In genomic region chr2:23564618-23564967, GRCh38 we compare ENCODE assay signal across 11 cellular contexts.
DNase-seq lines count a peak whose midpoint lies in the region; ATAC-seq and TF ChIP-seq lines count a peak whose summit lies in the region.
"Had no signal": no experiment of that assay in that cellular context is flagged by ENCODE, and none has a peak within 500 bp of the region (broad histone marks: within the 10 kb centered on the region; RNA-seq: fewer than 3 reads in every experiment).

No MANE protein-coding gene starts in this region.

- 67% methylated on average over 7 of the region's 7 CpGs for WGBS in smooth muscle cell (ENCODE audit: low lambda C conversion rate)

- H3K36me3 ChIP-seq in breast epithelium: no peaks in the 10 kb centered on the region
- H3K36me3 ChIP-seq in skeletal muscle tissue (ENCODE audit: control insufficient read depth in 3 of 3, insufficient read depth in 3 of 3, low read length in 3 of 3): peaks cover 0 to 8% (median 0%) of the 10 kb centered on the region in 3 donors
- H3K36me3 ChIP-seq in smooth muscle cell (ENCODE audit: low read depth): no peaks in the 10 kb centered on the region
- no peaks in the 10 kb centered on the region for H3K36me3 ChIP-seq in left lung
- H3K36me3 ChIP-seq: thyroid gland had no signal

- H3K4me2 ChIP-seq in smooth muscle cell: no peak overlapping the region

- H3K79me2 ChIP-seq in smooth muscle cell (ENCODE audit: low read depth): no peaks in the 10 kb centered on the region

- H3K4me3 ChIP-seq in breast epithelium: no peak overlapping the region
- H3K4me3 ChIP-seq in skeletal muscle tissue (ENCODE audit: low read length in 3 of 3): peak overlapping the region in 1 of 3 donors; percentile 13
- H3K4me3 ChIP-seq in smooth muscle cell: no peak overlapping the region
- H3K4me3 ChIP-seq in left lung: no peak overlapping the region
- H3K4me3 ChIP-seq: thyroid gland had no signal

- TF ChIP-seq CTCF in breast epithelium (IDR thresholded peaks at IDR 0.05): no peak
- TF ChIP-seq CTCF in smooth muscle cell (IDR thresholded peaks at IDR 0.05; ENCODE audit: borderline replicate concordance, insufficient read depth, poor library complexity, severe bottlenecking): no peak
- no peak for TF ChIP-seq CTCF in left lung (IDR thresholded peaks at IDR 0.05)

- no peak for ATAC-seq in left lung

- no peaks in the 10 kb centered on the region for H3K27me3 ChIP-seq in breast epithelium
- no peaks in the 10 kb centered on the region for H3K27me3 ChIP-seq in layer of hippocampus (ENCODE audit: control insufficient read depth, insufficient read depth, low read length)
- no peaks in the 10 kb centered on the region for H3K27me3 ChIP-seq in skeletal muscle tissue (ENCODE audit: control insufficient read depth in 3 of 3, insufficient read depth in 3 of 3, low read length in 3 of 3)
- no peaks in the 10 kb centered on the region for H3K27me3 ChIP-seq in smooth muscle cell (ENCODE audit: low read depth)
- H3K27me3 ChIP-seq in left lung: no peaks in the 10 kb centered on the region
- H3K27me3 ChIP-seq: thyroid gland had no signal

- DNase-seq in GM04503 (ENCODE audit: low read depth): peak; percentile 39
- peak in 1 of 2 donors; percentile 83 for DNase-seq in breast epithelium (ENCODE audit: low spot score in 2 of 2)
- DNase-seq in DMS153 treated with DMSO at 0.1 percent for 48 hours (lab: John Stamatoyannopoulos, UW; ENCODE audit: unreplicated experiment): no peak
- DNase-seq in smooth muscle cell (lab: John Stamatoyannopoulos, UW; ENCODE audit: unreplicated experiment): no peak
- DNase-seq in HT-29 (ENCODE audit: low spot score): no peak
- no peak for DNase-seq in left lung
- DNase-seq: OCI-M1, T-helper 9 cell, thyroid gland had no signal

- peaks cover 37% of the 10 kb centered on the region for H4K20me1 ChIP-seq in smooth muscle cell (ENCODE audit: low read depth)

- TF ChIP-seq POLR2A in breast epithelium (IDR thresholded peaks at IDR 0.05): no peak

- intact Hi-C loops in breast epithelium (cut with DNase I; ENCODE audit: low total_unique reads): no loop called here
- intact Hi-C loops in left lung (cut with DNase I): no loop called here

- H3K27ac ChIP-seq in breast epithelium: peak overlapping the region; percentile 90 to 92
- H3K27ac ChIP-seq in layer of hippocampus (ENCODE audit: low read depth, low read length): peak overlapping the region; percentile 39
- H3K27ac ChIP-seq in skeletal muscle tissue (ENCODE audit: low read depth, low read length): peak overlapping the region; percentile 87
- H3K27ac ChIP-seq in smooth muscle cell (ENCODE audit: low read depth): no peak overlapping the region
- H3K27ac ChIP-seq in left lung: no peak overlapping the region

- H3K9me3 ChIP-seq in breast epithelium (no peaks in the 10 kb centered on the region), skeletal muscle tissue (ENCODE audit: control insufficient read depth in 3 of 3, low read length in 3 of 3) (no peaks in the 10 kb centered on the region), smooth muscle cell (replicated peaks; ENCODE audit: low read depth) (no peaks in the 10 kb centered on the region), left lung (no peaks in the 10 kb centered on the region)
- H3K9me3 ChIP-seq: thyroid gland had no signal

- no peak overlapping the region for H2AFZ ChIP-seq in smooth muscle cell (ENCODE audit: low read depth)

- peak overlapping the region; percentile 43 to 69 (median 57) for H3K9ac ChIP-seq in skeletal muscle tissue (ENCODE audit: low read depth in 1 of 3, low read length in 3 of 3)
- no peak overlapping the region for H3K9ac ChIP-seq in smooth muscle cell (ENCODE audit: low read depth)

- H3F3A ChIP-seq in smooth muscle cell (ENCODE audit: low read depth): peaks cover 3% of the 10 kb centered on the region

- H3K4me1 ChIP-seq in breast epithelium (peaks cover 4 to 27% of the 10 kb centered on the region in 2 donors), skeletal muscle tissue (ENCODE audit: control insufficient read depth in 3 of 3, insufficient read depth in 3 of 3, low read length in 3 of 3) (peaks cover 48 to 58% (median 55%) of the 10 kb centered on the region in 3 donors), smooth muscle cell (ENCODE audit: low read depth) (peaks cover 3% of the 10 kb centered on the region), left lung (peaks cover 0 to 8% of the 10 kb centered on the region in 2 donors)
- H3K4me1 ChIP-seq: thyroid gland had no signal

Comparison
In these comparisons a context has a peak if more than half of its experiments do, and no peak if none do; other contexts are left out.
1. H3K27ac ChIP-seq: peak in breast epithelium (2 of 2), layer of hippocampus (single experiment) and skeletal muscle tissue (single experiment); none in smooth muscle cell (single experiment) and left lung (0 of 2).